Comparison of ENCODE assay signal across 17 cellular contexts in the genomic region with DNA sequence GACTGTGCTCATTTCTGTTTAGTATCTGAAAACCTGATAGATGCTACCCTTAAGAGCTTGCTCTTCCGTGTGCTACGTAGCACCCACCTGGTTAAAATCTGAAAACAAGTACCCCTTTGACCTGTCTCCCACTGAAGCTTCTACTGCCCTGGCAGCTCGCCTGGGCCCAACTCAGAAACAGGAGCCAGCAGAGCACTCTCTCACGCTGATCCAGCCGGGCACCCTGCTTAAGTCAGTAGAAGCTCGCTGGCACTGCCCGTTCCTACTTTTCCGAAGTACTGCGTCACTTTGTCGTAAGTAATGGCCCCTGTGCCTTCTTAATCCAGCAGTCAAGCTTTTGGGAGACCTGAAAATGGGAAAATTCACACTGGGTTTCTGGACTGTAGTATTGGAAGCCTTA.
"Had no signal": no experiment of that assay in that cellular context is flagged by ENCODE, and none has a peak within 500 bp of the region (broad histone marks: within the 10 kb centered on the region; RNA-seq: fewer than 3 reads in every experiment).

No MANE protein-coding gene starts in this region.

- H3K4me3 ChIP-seq: neural progenitor cell, ovary, psoas muscle, smooth muscle cell had no signal

- H3K27me3 ChIP-seq: neural progenitor cell, ovary had no signal

- H3K4me1 Mint-ChIP-seq: activated CD4-positive, alpha-beta T cell treated with anti-CD3 and anti-CD28 coated beads for 36 hours had no signal

- H3K4me1 ChIP-seq: neural progenitor cell had no signal

- H3K9me3 Mint-ChIP-seq: activated naive CD8-positive, alpha-beta T cell treated with anti-CD3 and anti-CD28 coated beads for 36 hours; naive thymus-derived CD4-positive, alpha-beta T cell; neural progenitor cell had no signal

- H3K36me3 ChIP-seq: neural progenitor cell, ovary had no signal

- H3K27ac Mint-ChIP-seq: activated CD4-positive, alpha-beta T cell treated with anti-CD3 and anti-CD28 coated beads for 36 hours; activated naive CD8-positive, alpha-beta T cell treated with anti-CD3 and anti-CD28 coated beads for 36 hours; neural progenitor cell had no signal

- H2AFZ ChIP-seq: neural progenitor cell had no signal

- H3K27me3 Mint-ChIP-seq: activated CD4-positive, alpha-beta T cell treated with anti-CD3 and anti-CD28 coated beads for 36 hours; activated naive CD8-positive, alpha-beta T cell treated with anti-CD3 and anti-CD28 coated beads for 36 hours; naive thymus-derived CD4-positive, alpha-beta T cell had no signal

- H3K4me2 ChIP-seq: neural progenitor cell, smooth muscle cell had no signal

- H3K9me3 ChIP-seq: ovary, psoas muscle had no signal

- ATAC-seq: activated CD4-positive, alpha-beta T cell treated with anti-CD3 and anti-CD28 coated beads for 36 hours; naive thymus-derived CD4-positive, alpha-beta T cell; psoas muscle; right cardiac atrium had no signal

- H3K9ac ChIP-seq: neural progenitor cell had no signal

- H3K27ac ChIP-seq: neural progenitor cell, ovary, psoas muscle, WERI-Rb-1 had no signal

- DNase-seq: activated CD4-positive, alpha-beta T cell treated with anti-CD3 and anti-CD28 coated beads for 36 hours; activated CD4-positive, alpha-beta T cell treated with anti-CD3 and anti-CD28 coated beads, Interleukin-2, amount 50 U/mL, for 48 hours; activated naive CD4-positive, alpha-beta T cell; activated naive CD8-positive, alpha-beta T cell treated with anti-CD3 and anti-CD28 coated beads for 36 hours; amniotic stem cell; dermis blood vessel endothelial cell; effector memory CD4-positive, alpha-beta T cell; hippocampal formation; islet precursor cell; naive thymus-derived CD4-positive, alpha-beta T cell; ovary; psoas muscle; stimulated activated CD4-positive, alpha-beta T cell treated with anti-CD3 and anti-CD28 coated beads, Interleukin-4, amount 100 ng/mL, for 1 hour; WERI-Rb-1 had no signal

- H3K4me3 Mint-ChIP-seq: activated CD4-positive, alpha-beta T cell treated with anti-CD3 and anti-CD28 coated beads for 36 hours; activated naive CD8-positive, alpha-beta T cell treated with anti-CD3 and anti-CD28 coated beads for 36 hours; naive thymus-derived CD4-positive, alpha-beta T cell; neural progenitor cell had no signal
